8 cellular contexts compared by ENCODE assay signal in the genomic region with DNA sequence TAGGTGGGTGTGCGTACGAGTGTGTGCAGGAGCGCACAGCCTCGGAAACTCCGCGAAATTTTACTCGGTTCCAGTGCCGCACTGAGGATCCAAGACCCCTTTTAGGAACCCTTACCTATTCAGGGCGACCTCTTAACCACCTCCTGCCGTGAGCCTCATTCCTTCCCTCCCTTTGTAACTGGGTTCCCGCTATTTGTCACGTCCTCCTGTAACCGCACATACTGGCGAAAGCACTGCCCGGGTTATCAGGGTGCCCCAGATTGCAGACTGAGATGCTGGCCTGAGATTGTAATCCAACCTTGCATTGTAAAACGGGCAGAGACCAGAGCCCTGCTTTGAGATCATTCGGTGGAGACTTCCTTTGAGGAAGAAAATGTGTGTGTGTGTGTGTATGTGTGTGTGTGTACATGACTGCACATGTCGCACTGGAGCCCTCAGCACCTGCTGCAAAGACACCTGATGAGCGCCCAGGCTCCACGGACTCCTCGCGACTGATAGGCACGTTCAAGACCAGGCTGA.
DNase-seq lines count a peak whose midpoint lies in the region; ATAC-seq and TF ChIP-seq lines count a peak whose summit lies in the region.

No MANE protein-coding gene starts in this region.

- no peaks in the 10 kb centered on the region for H3K36me3 ChIP-seq in osteoblast (ENCODE audit: insufficient read depth, low read length)

- peak overlapping the region; percentile 79 to 95 for H3K4me3 ChIP-seq in foreskin fibroblast (ENCODE audit: low read depth in 1 of 2, low read length in 2 of 2)
- peak overlapping the region; percentile 79 for H3K4me3 ChIP-seq in osteoblast (ENCODE audit: insufficient read depth, low read length)

- H4K20me1 ChIP-seq in osteoblast (ENCODE audit: insufficient read depth, low read length): no peaks in the 10 kb centered on the region

- in situ Hi-C loops in GM13977 (cut with MboI; ENCODE audit: low pct_unique_long_range_greater_than_20kb, low sequenced_read_pairs, unreplicated experiment): no loop called here

- DNase-seq in NCI-H345 (lab: John Stamatoyannopoulos, UW) (peak; percentile 33), NCI-H345 treated with DMSO at 0.1 percent for 48 hours (lab: John Stamatoyannopoulos, UW; ENCODE audit: unreplicated experiment) (no peak), NCI-H2029 treated with DMSO at 0.1 percent for 48 hours (lab: John Stamatoyannopoulos, UW) (peak; percentile 65), foreskin fibroblast (peak in 1 of 2 donors; percentile 54), osteoblast (ENCODE audit: insufficient read length, low spot score, missing footprints) (no peak), GM13977 (ENCODE audit: low spot score) (no peak)
- DNase-seq in activated T-cell treated with anti-CD3 and anti-CD28 coated beads, Interleukin-2, amount 50 U/mL, for 4 hours: peak; percentile 27

- peaks cover 57% of the 10 kb centered on the region for H3K4me1 Mint-ChIP-seq in activated T-cell treated with anti-CD3 and anti-CD28 coated beads, Interleukin-2, amount 50 U/mL, for 4 hours (ENCODE audit: low read depth)

- peaks cover 12% of the 10 kb centered on the region for H3K36me3 Mint-ChIP-seq in activated T-cell treated with anti-CD3 and anti-CD28 coated beads, Interleukin-2, amount 50 U/mL, for 4 hours (ENCODE audit: insufficient read depth)

- no peaks in the 10 kb centered on the region for H3K27me3 Mint-ChIP-seq in activated T-cell treated with anti-CD3 and anti-CD28 coated beads, Interleukin-2, amount 50 U/mL, for 4 hours (ENCODE audit: low read depth)

- H3K4me2 ChIP-seq in osteoblast (ENCODE audit: insufficient read depth, low read length): peak overlapping the region; percentile 95

- no peaks in the 10 kb centered on the region for H3K9me3 Mint-ChIP-seq in activated T-cell treated with anti-CD3 and anti-CD28 coated beads, Interleukin-2, amount 50 U/mL, for 4 hours

- peak overlapping the region; percentile 65 for H3K27ac ChIP-seq in osteoblast (ENCODE audit: low read depth, low read length)

- no peaks in the 10 kb centered on the region for H3K9me3 ChIP-seq in osteoblast (ENCODE audit: low read depth, low read length)

- H3K4me3 Mint-ChIP-seq in activated T-cell treated with anti-CD3 and anti-CD28 coated beads, Interleukin-2, amount 50 U/mL, for 4 hours: peak overlapping the region; percentile 100

- peak overlapping the region; percentile 92 for H2AFZ ChIP-seq in osteoblast (ENCODE audit: low read length)

- TF ChIP-seq CTCF in foreskin fibroblast (IDR thresholded peaks at IDR 0.05; ENCODE audit: low read depth, low read length): no peak
- no peak for TF ChIP-seq CTCF in osteoblast (IDR thresholded peaks at IDR 0.05; ENCODE audit: extremely low read depth, low read depth, low read length)
- no peak for TF ChIP-seq CTCF in GM13977 (IDR thresholded peaks at IDR 0.05; ENCODE audit: extremely low read depth, insufficient read depth, missing control alignments)

- no peaks in the 10 kb centered on the region for H3K27me3 ChIP-seq in osteoblast (ENCODE audit: insufficient read depth, low read length)

- H3K4me1 ChIP-seq in osteoblast (ENCODE audit: insufficient read depth, low read length): peaks cover 8% of the 10 kb centered on the region

- H3K79me2 ChIP-seq in osteoblast (ENCODE audit: insufficient read depth, low read length): peaks cover 20% of the 10 kb centered on the region

- ATAC-seq in HG02588 (IDR thresholded peaks at IDR 0.05; ENCODE audit: unreplicated experiment): peak; percentile 4
- ATAC-seq in activated T-cell treated with anti-CD3 and anti-CD28 coated beads, Interleukin-2, amount 50 U/mL, for 4 hours: peak; percentile 18 to 21

Comparison
In these comparisons a context has a peak if more than half of its experiments do, and no peak if none do; other contexts are left out.
1. DNase-seq: peak in NCI-H345 (single experiment), NCI-H2029 treated with DMSO at 0.1 percent for 48 hours (single experiment) and activated T-cell treated with anti-CD3 and anti-CD28 coated beads, Interleukin-2, amount 50 U/mL, for 4 hours (single experiment); none in NCI-H345 treated with DMSO at 0.1 percent for 48 hours (single experiment), osteoblast (single experiment) and GM13977 (single experiment).